Comparison of ENCODE assay signal across 22 cellular contexts in the genomic region with DNA sequence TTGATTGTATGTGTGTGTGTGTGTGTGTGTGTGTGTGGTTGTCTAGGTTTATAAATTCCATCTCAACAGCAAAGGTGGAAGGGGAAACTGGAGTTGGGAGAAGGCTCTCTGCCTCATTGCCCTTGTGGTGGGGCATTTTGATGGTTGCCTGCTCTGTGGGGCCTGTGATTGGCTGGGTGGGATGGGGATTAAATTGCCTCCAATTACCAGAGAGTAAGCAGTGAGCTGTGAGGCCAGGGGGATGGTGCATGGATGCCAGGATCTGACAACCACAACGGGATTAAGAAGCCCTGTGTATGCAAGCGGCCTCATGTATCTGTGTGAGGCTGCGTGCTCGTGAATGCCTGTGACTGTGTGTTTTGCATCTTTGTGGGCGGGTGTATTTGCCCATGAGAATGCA. TPM values are rescaled to one million over a fixed set of nuclear protein-coding genes. Genes with fewer than 3 reads are reported as not detected.
A peak's percentile ranks its signal among the peaks of the same experiment; 100 is the strongest.
DNase-seq lines count a peak whose midpoint lies in the region; ATAC-seq and TF ChIP-seq lines count a peak whose summit lies in the region.
"Had no signal": no experiment of that assay in that cellular context is flagged by ENCODE, and none has a peak within 500 bp of the region (broad histone marks: within the 10 kb centered on the region; RNA-seq: fewer than 3 reads in every experiment).

No MANE protein-coding gene starts in this region.

- H3K36me3 ChIP-seq in WERI-Rb-1 (no peaks in the 10 kb centered on the region), neural cell (ENCODE audit: insufficient read depth, low read length) (no peaks in the 10 kb centered on the region)
- H3K36me3 ChIP-seq: SJSA1 had no signal

- no peak for TF ChIP-seq EP300 in neural cell (conservative IDR thresholded peaks at IDR 0.05; ENCODE audit: poor library complexity, severe bottlenecking)

- TF ChIP-seq RAD21 in neural cell (conservative IDR thresholded peaks at IDR 0.05), result no peak

- H3K4me2 ChIP-seq in neural cell (ENCODE audit: low read length), result no peak overlapping the region
- H3K4me2 ChIP-seq: PC-9 had no signal

- H3K4me3 ChIP-seq in WERI-Rb-1 (ENCODE audit: low read depth, low read length) (no peak overlapping the region), neural cell (ENCODE audit: low read length) (no peak overlapping the region)
- H3K4me3 ChIP-seq: GM12878, K562, PC-9, SJSA1 had no signal

- H3F3A ChIP-seq in neural cell (ENCODE audit: insufficient read depth, low read length, poor library complexity, severe bottlenecking), result no peaks in the 10 kb centered on the region

- H4K20me1 ChIP-seq in neural cell (ENCODE audit: insufficient read depth), result no peaks in the 10 kb centered on the region

- no peaks in the 10 kb centered on the region for H3K27me3 ChIP-seq in WERI-Rb-1 (ENCODE audit: insufficient read depth, low read depth, severe bottlenecking)
- no peaks in the 10 kb centered on the region for H3K27me3 ChIP-seq in neural cell (ENCODE audit: insufficient read depth, low read depth, low read length)

- no peak overlapping the region for H3K27ac ChIP-seq in WERI-Rb-1
- H3K27ac ChIP-seq in neural cell (ENCODE audit: low read length), result peak overlapping the region; percentile 57
- H3K27ac ChIP-seq: PC-9, SJSA1 had no signal

- no peak for ATAC-seq in GM19463 (IDR thresholded peaks at IDR 0.05; ENCODE audit: unreplicated experiment)
- no peak for ATAC-seq in GM21528 (IDR thresholded peaks at IDR 0.05; ENCODE audit: low FRiP score, unreplicated experiment)
- ATAC-seq: GM12878, K562, Right ventricle myocardium inferior had no signal

- peak overlapping the region; percentile 38 for H3K9ac ChIP-seq in neural cell (ENCODE audit: low read length)

- TF ChIP-seq CTCF in WERI-Rb-1 (IDR thresholded peaks at IDR 0.05; ENCODE audit: low read depth, low read length) (no peak), neural cell (IDR thresholded peaks at IDR 0.05; ENCODE audit: poor library complexity, severe bottlenecking) (no peak)

- H2AFZ ChIP-seq in neural cell (ENCODE audit: low read depth, low read length), result peak overlapping the region; percentile 23
- H2AFZ ChIP-seq: PC-9 had no signal

- no peaks in the 10 kb centered on the region for H3K79me2 ChIP-seq in neural cell (replicated peaks; ENCODE audit: insufficient read depth, low read length)

- DNase-seq in NCI-H2227 treated with DMSO at 0.1 percent for 48 hours (lab: John Stamatoyannopoulos, UW) (peak; percentile 23), WERI-Rb-1 (peak; percentile 72), NOMO-1 treated with DMSO at 0.1 percent for 48 hours (lab: John Stamatoyannopoulos, UW; ENCODE audit: unreplicated experiment) (no peak), NCI-H226 (no peak)
- DNase-seq: C1 segment of cervical spinal cord; CD4-positive, alpha-beta memory T cell; COR-L47; GDM1; Kasumi-1; NCI-H1105; NCI-H1436 treated with DMSO at 0.1 percent for 48 hours; NCI-H1930; NCI-H2107; PC-9; T-helper 1 cell had no signal

- H3K9me3 ChIP-seq in WERI-Rb-1 (ENCODE audit: severe bottlenecking) (no peaks in the 10 kb centered on the region), neural cell (ENCODE audit: low read length) (no peaks in the 10 kb centered on the region)
- H3K9me3 ChIP-seq: SJSA1 had no signal

- H3K9me2 ChIP-seq in neural cell (ENCODE audit: insufficient read depth, low read length), result no peaks in the 10 kb centered on the region

TF ChIP-seq in neural cell, 6 proteins besides CTCF, POLR2A, EP300 and RAD21:
- TF ChIP-seq TAF1 (IDR thresholded peaks at IDR 0.05; ENCODE audit: low read depth) (no peak), POLR2AphosphoS5 (IDR thresholded peaks at IDR 0.05) (no peak), MXI1 (conservative IDR thresholded peaks at IDR 0.05; ENCODE audit: poor library complexity, severe bottlenecking) (no peak), SMC3 (conservative IDR thresholded peaks at IDR 0.05; ENCODE audit: poor library complexity) (no peak), EZH2 (IDR thresholded peaks at IDR 0.05; ENCODE audit: borderline replicate concordance, insufficient read depth, low read length, poor library complexity, severe bottlenecking) (no peak)
- TF ChIP-seq, protein P1, sequence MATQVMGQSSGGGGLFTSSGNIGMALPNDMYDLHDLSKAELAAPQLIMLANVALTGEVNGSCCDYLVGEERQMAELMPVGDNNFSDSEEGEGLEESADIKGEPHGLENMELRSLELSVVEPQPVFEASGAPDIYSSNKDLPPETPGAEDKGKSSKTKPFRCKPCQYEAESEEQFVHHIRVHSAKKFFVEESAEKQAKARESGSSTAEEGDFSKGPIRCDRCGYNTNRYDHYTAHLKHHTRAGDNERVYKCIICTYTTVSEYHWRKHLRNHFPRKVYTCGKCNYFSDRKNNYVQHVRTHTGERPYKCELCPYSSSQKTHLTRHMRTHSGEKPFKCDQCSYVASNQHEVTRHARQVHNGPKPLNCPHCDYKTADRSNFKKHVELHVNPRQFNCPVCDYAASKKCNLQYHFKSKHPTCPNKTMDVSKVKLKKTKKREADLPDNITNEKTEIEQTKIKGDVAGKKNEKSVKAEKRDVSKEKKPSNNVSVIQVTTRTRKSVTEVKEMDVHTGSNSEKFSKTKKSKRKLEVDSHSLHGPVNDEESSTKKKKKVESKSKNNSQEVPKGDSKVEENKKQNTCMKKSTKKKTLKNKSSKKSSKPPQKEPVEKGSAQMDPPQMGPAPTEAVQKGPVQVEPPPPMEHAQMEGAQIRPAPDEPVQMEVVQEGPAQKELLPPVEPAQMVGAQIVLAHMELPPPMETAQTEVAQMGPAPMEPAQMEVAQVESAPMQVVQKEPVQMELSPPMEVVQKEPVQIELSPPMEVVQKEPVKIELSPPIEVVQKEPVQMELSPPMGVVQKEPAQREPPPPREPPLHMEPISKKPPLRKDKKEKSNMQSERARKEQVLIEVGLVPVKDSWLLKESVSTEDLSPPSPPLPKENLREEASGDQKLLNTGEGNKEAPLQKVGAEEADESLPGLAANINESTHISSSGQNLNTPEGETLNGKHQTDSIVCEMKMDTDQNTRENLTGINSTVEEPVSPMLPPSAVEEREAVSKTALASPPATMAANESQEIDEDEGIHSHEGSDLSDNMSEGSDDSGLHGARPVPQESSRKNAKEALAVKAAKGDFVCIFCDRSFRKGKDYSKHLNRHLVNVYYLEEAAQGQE (IDR thresholded peaks at IDR 0.05; ENCODE audit: borderline replicate concordance), result no peak

RNA-seq across cellular contexts. Expression of gene CD40, which starts 46.1 kb away (rescaled TPM):
- polyA plus RNA-seq in neural cell, result not detected in 2 replicates
- not detected in 2 replicates for polyA minus RNA-seq in neural cell

Comparison
In these comparisons a context has a peak if more than half of its experiments do, and no peak if none do; other contexts are left out.
1. DNase-seq: peak in NCI-H2227 treated with DMSO at 0.1 percent for 48 hours (single experiment) and WERI-Rb-1 (single experiment); none in NOMO-1 treated with DMSO at 0.1 percent for 48 hours (single experiment) and NCI-H226 (single experiment).